ENCODE assay signal across 8 cellular contexts in genomic region chr6:79570802-79571367, GRCh38. TPM values are rescaled to one million over a fixed set of nuclear protein-coding genes. Genes with fewer than 3 reads are reported as not detected.
A peak's percentile ranks its signal among the peaks of the same experiment; 100 is the strongest.
DNase-seq lines count a peak whose midpoint lies in the region; ATAC-seq, FAIRE-seq and TF ChIP-seq lines count a peak whose summit lies in the region.

No MANE protein-coding gene starts in this region.

- peak; percentile 92 for FAIRE-seq in A204.1 (lab: Jason Lieb, UNC)
- no peak for FAIRE-seq in GM12892 (lab: Jason Lieb, UNC)

- H3K9me3 ChIP-seq in left ventricle myocardium inferior (replicated peaks) = no peaks in the 10 kb centered on the region

- H3K27ac ChIP-seq in left ventricle myocardium inferior (replicated peaks) = no peak overlapping the region

- ATAC-seq in HG02884 (IDR thresholded peaks at IDR 0.05; ENCODE audit: unreplicated experiment) = peak; percentile 92

- H3K4me1 ChIP-seq in left ventricle myocardium inferior = peaks cover 15% of the 10 kb centered on the region

- H3K4me3 ChIP-seq in WI38 (ENCODE audit: low read depth, low read length) (no peak overlapping the region), left ventricle myocardium inferior (peak overlapping the region; percentile 52)

- peak; percentile 5 for DNase-seq in GM12892 (ENCODE audit: insufficient read length)
- peak; percentile 54 for DNase-seq in NCI-H146 treated with DMSO at 0.1 percent for 48 hours (lab: John Stamatoyannopoulos, UW; ENCODE audit: unreplicated experiment)
- no peak for DNase-seq in left ventricle myocardium inferior
- peak; percentile 33 for DNase-seq in smooth muscle cell of the brain vasculature (ENCODE audit: low read depth, low spot score)
- DNase-seq in NCI-H1048 (lab: John Stamatoyannopoulos, UW) = no peak

- H3K36me3 ChIP-seq in left ventricle myocardium inferior = no peaks in the 10 kb centered on the region

- intact Hi-C loops in left ventricle myocardium inferior (cut with micrococcal nuclease) = loop anchor here (5.0 to 10.0 kb wide), 2 partner anchors 141 to 244 kb away; no protein-coding TSS in a partner anchor

- TF ChIP-seq CTCF in WI38 (IDR thresholded peaks at IDR 0.05; ENCODE audit: low read depth, low read length) = peak; percentile 59
- TF ChIP-seq CTCF in left ventricle myocardium inferior (IDR thresholded peaks at IDR 0.05; ENCODE audit: borderline replicate concordance) = peak; percentile 78

- no peaks in the 10 kb centered on the region for H3K27me3 ChIP-seq in left ventricle myocardium inferior (ENCODE audit: low read depth)

- TF ChIP-seq POLR2A in GM12892 (IDR thresholded peaks at IDR 0.05; ENCODE audit: low read depth, low read length) = no peak

RNA-seq across cellular contexts. Expression of gene LCA5, which starts 33.7 kb away (rescaled TPM):
- 0.64 TPM for polyA plus RNA-seq in GM12892 (2012; ENCODE audit: missing spikeins)
- 1.8 TPM for total RNA-seq in left ventricle myocardium inferior

Comparison
In these comparisons a context has a peak if more than half of its experiments do, and no peak if none do; other contexts are left out.
1. DNase-seq: peak in GM12892 (single experiment), NCI-H146 treated with DMSO at 0.1 percent for 48 hours (single experiment) and smooth muscle cell of the brain vasculature (single experiment); none in left ventricle myocardium inferior (single experiment) and NCI-H1048 (single experiment).